11 cellular contexts compared by ENCODE assay signal in genomic region chr1:27545876-27546275, GRCh38. TPM values are rescaled to one million over a fixed set of nuclear protein-coding genes. Genes with fewer than 3 reads are reported as not detected.
A peak's percentile ranks its signal among the peaks of the same experiment; 100 is the strongest.
DNase-seq lines count a peak whose midpoint lies in the region; ATAC-seq, FAIRE-seq and TF ChIP-seq lines count a peak whose summit lies in the region.
"Had no signal": no experiment of that assay in that cellular context is flagged by ENCODE, and none has a peak within 500 bp of the region (broad histone marks: within the 10 kb centered on the region; RNA-seq: fewer than 3 reads in every experiment).

No MANE protein-coding gene starts in this region.

- POLR2A ChIA-PET in HepG2 (lab: Yijun Ruan, JAX), result interaction anchor here (0.8 to 1.1 kb wide), 2 partner anchors 9 to 22 kb away, joined by 3 read pairs; no protein-coding TSS in a partner anchor

- 22 to 47% (median 29%) methylated on average over 6 of the region's 6 CpGs for WGBS in psoas muscle, 3 donors
- 59% methylated on average over 6 of the region's 6 CpGs for WGBS in urinary bladder
- WGBS in HepG2 (ENCODE audit: low lambda C conversion rate), result 92% methylated on average over 6 of the region's 6 CpGs

- H3K9me3 ChIP-seq in psoas muscle, result no peaks in the 10 kb centered on the region
- H3K9me3 ChIP-seq in HepG2 (ENCODE audit: low read length), result no peaks in the 10 kb centered on the region
- H3K9me3 ChIP-seq: Caco-2 had no signal

- in situ Hi-C loops in HepG2 (cut with HindIII; ENCODE audit: extremely low pct_ligation_motif_present, low pct_unique_long_range_greater_than_20kb), result no loop called here

- BruUV-seq in HepG2 (replicated peaks; lab: Mats Ljungman, UMichigan), result no TSS peak

- H3K4me1 ChIP-seq in psoas muscle (peaks cover 64% of the 10 kb centered on the region), urinary bladder (ENCODE audit: insufficient read depth) (no peaks in the 10 kb centered on the region), HepG2 (ENCODE audit: insufficient read depth, low read length) (peaks cover 44% of the 10 kb centered on the region)

- H4K20me1 ChIP-seq in HepG2 (ENCODE audit: insufficient read depth, low read length), result no peaks in the 10 kb centered on the region

- DNase-seq in Right ventricle myocardium inferior (ENCODE audit: missing footprints) (peak; percentile 39), Right ventricle myocardium superior (no peak), glomerular visceral epithelial cell (ENCODE audit: extremely low spot score) (peak; percentile 54), psoas muscle (no peak), HepG2 (ENCODE audit: low spot score) (no peak)
- DNase-seq in stimulated activated CD4-positive, alpha-beta T cell treated with anti-CD3 and anti-CD28 coated beads, Interleukin-12 subunit alpha, Interleukin-12 subunit beta, amount 100 ng/mL, for 4 hours, result no peak
- DNase-seq: activated CD4-positive, alpha-beta T cell treated with anti-CD3 and anti-CD28 coated beads, Interleukin-2, amount 10 ng/mL, durations not matched to agents 7 days and 5 days; Caco-2 had no signal

- peak overlapping the region; percentile 95 for H3K27ac ChIP-seq in psoas muscle
- H3K27ac ChIP-seq in urinary bladder (ENCODE audit: low read depth), result peak overlapping the region; percentile 54
- H3K27ac ChIP-seq in HepG2 (ENCODE audit: extremely low read length, insufficient read depth, low read length), result no peak overlapping the region

- TF ChIP-seq CTCF in psoas muscle (IDR thresholded peaks at IDR 0.05) (no peak), HepG2 (CRISPR knock-in tag; IDR thresholded peaks at IDR 0.05) (no peak)

- H3K36me3 ChIP-seq in psoas muscle (ENCODE audit: insufficient read depth in 1 of 2, low read depth in 1 of 2) (peaks cover 0 to 56% of the 10 kb centered on the region in 2 donors), urinary bladder (ENCODE audit: insufficient read depth) (no peaks in the 10 kb centered on the region), HepG2 (replicated peaks in 1 of 2; ENCODE audit: control insufficient read depth in 1 of 2, insufficient read depth in 2 of 2, low read length in 2 of 2) (peaks cover 4% of the 10 kb centered on the region in 2 experiments; a peak in 4 of 5 replicates)

- TF ChIP-seq RAD21 in HepG2 (CRISPR knock-in tag; IDR thresholded peaks at IDR 0.05), result no peak

- no peaks in the 10 kb centered on the region for H3K27me3 ChIP-seq in psoas muscle (ENCODE audit: insufficient read depth in 3 of 3, low read length in 2 of 3)
- no peaks in the 10 kb centered on the region for H3K27me3 ChIP-seq in HepG2 (ENCODE audit: control insufficient read depth in 1 of 2, insufficient read depth in 2 of 2, low read length in 2 of 2)

- H3K4me2 ChIP-seq in HepG2 (ENCODE audit: low read depth, low read length), result no peak overlapping the region

- peaks cover 8% of the 10 kb centered on the region for H3K79me2 ChIP-seq in HepG2 (ENCODE audit: insufficient read depth, low read length)

- CTCF ChIA-PET in HepG2 (lab: Yijun Ruan, JAX; ENCODE audit: low intra/inter-chr PET ratio, low total read pairs), result no interaction called here

- H2AFZ ChIP-seq in HepG2 (ENCODE audit: low read length), result no peak overlapping the region

- TF ChIP-seq EP300 in HepG2 (IDR thresholded peaks at IDR 0.05; ENCODE audit: low read depth in 2 of 2, low read length in 2 of 2) (no peak), HepG2 (CRISPR knock-in tag; IDR thresholded peaks at IDR 0.05; ENCODE audit: borderline replicate concordance) (no peak)

- no peak for ATAC-seq in Right ventricle myocardium inferior
- no peak for ATAC-seq in Right ventricle myocardium superior (ENCODE audit: poor library complexity)
- no peak for ATAC-seq in psoas muscle
- no peak for ATAC-seq in GM19467 (IDR thresholded peaks at IDR 0.05; ENCODE audit: unreplicated experiment)
- ATAC-seq in HepG2, result no peak

- TF ChIP-seq POLR2A in HepG2 (IDR thresholded peaks at IDR 0.05; ENCODE audit: insufficient read depth in 1 of 2, low read depth in 2 of 2, low read length in 2 of 2), result no peak

- peak overlapping the region; percentile 18 for H3K4me3 ChIP-seq in psoas muscle
- no peak overlapping the region for H3K4me3 ChIP-seq in urinary bladder (ENCODE audit: low read depth, low read length)
- H3K4me3 ChIP-seq in HepG2 (replicated peaks in 1 of 3; ENCODE audit: insufficient read depth in 1 of 3, low read depth in 2 of 3, low read length in 3 of 3), result no peak overlapping the region

- FAIRE-seq in HepG2 (lab: Jason Lieb, UNC), result no peak
- FAIRE-seq: A204.1 had no signal

- intact Hi-C loops in Right ventricle myocardium inferior (cut with DNase I), result no loop called here
- intact Hi-C loops in Right ventricle myocardium superior (cut with DNase I), result no loop called here
- intact Hi-C loops in psoas muscle (cut with DNase I), result no loop called here
- intact Hi-C loops in HepG2 (cut with micrococcal nuclease; ENCODE audit: unreplicated experiment), result no loop called here

- H3K9ac ChIP-seq in HepG2 (ENCODE audit: insufficient read depth, low read depth, low read length), result no peak overlapping the region

TF ChIP-seq in HepG2, 621 proteins besides CTCF, POLR2A, EP300 and RAD21 (continues in another document):
- no peak for TF ChIP-seq NCOR1 (IDR thresholded peaks at IDR 0.05; ENCODE audit: borderline replicate concordance, low read length)
- TF ChIP-seq FOXA1 (IDR thresholded peaks at IDR 0.05), result no peak
- TF ChIP-seq FOXA1 (CRISPR knock-in tag; IDR thresholded peaks at IDR 0.05), result no peak
- TF ChIP-seq NR2F2 (IDR thresholded peaks at IDR 0.05; ENCODE audit: borderline replicate concordance, low read depth), result no peak
- TF ChIP-seq CEBPB (IDR thresholded peaks at IDR 0.05; ENCODE audit: borderline replicate concordance, low read depth, low read length), result no peak
- no peak for TF ChIP-seq ZNF614 (CRISPR knock-in tag; IDR thresholded peaks at IDR 0.05; ENCODE audit: borderline replicate concordance)
- TF ChIP-seq RARA (CRISPR knock-in tag; IDR thresholded peaks at IDR 0.05), result no peak
- no peak for TF ChIP-seq ZFP36 (IDR thresholded peaks at IDR 0.05; ENCODE audit: borderline replicate concordance, low read depth, low read length, partially characterized antibody)

RNA-seq across cellular contexts. Expression of gene WASF2, which starts 55.9 kb away (rescaled TPM):
- 57.3 TPM for total RNA-seq in Right ventricle myocardium inferior
- total RNA-seq in Right ventricle myocardium superior, result 49.3 TPM
- 10 to 100 TPM; 29.4 to 40.6 (median 35.9) TPM for total RNA-seq in psoas muscle
- polyA plus RNA-seq in psoas muscle, result 10 to 100 TPM in 2 of 3 donors, 1 to 10 TPM in 1; 7.9 to 14.2 (median 11.3) TPM
- 40.7 TPM for total RNA-seq in urinary bladder
- 83.6 TPM for polyA plus RNA-seq in urinary bladder
- 10.4 and 16.9 TPM in 2 replicates for total RNA-seq in HepG2 (2016; rRNA removed; fragmentation: Illumina TruSeq; extraction: Trizol)
- total RNA-seq in HepG2 (2016; cell fraction: cytosol; rRNA removed; fragmentation: Illumina TruSeq; extraction: Trizol; ENCODE audit: low read depth), result 3.7 and 4.4 TPM in 2 replicates
- total RNA-seq in HepG2 (2016; cell fraction: insoluble cytoplasmic fraction; rRNA removed; fragmentation: Illumina TruSeq; extraction: Trizol), result 10.6 and 15.8 TPM in 2 replicates
- total RNA-seq in HepG2 (2016; cell fraction: membrane; rRNA removed; fragmentation: Illumina TruSeq; extraction: Trizol), result 17.2 and 17.7 TPM in 2 replicates
- total RNA-seq in HepG2 (2016; cell fraction: nucleus; rRNA removed; fragmentation: Illumina TruSeq; extraction: Trizol), result 13.0 and 13.9 TPM in 2 replicates
- polyA plus RNA-seq in HepG2 (2011; rRNA removed), result 26.4 and 27.7 TPM in 2 replicates
- polyA plus RNA-seq in HepG2 (2011; cell fraction: cytosol; rRNA removed), result 16.3 and 16.7 TPM in 2 replicates
- 25.0 and 25.9 TPM in 2 replicates for polyA plus RNA-seq in HepG2 (2011; cell fraction: nucleus; rRNA removed)
- 29.4 and 35.1 TPM in 2 replicates for polyA plus RNA-seq in HepG2 (2012)
- polyA plus RNA-seq in HepG2 (2016; cell fraction: cytosol; fragmentation: Illumina TruSeq; extraction: Trizol; ENCODE audit: low read depth), result 2.7 and 3.1 TPM in 2 replicates
- polyA plus RNA-seq in HepG2 (2016; cell fraction: insoluble cytoplasmic fraction; fragmentation: Illumina TruSeq; extraction: Trizol; ENCODE audit: low read depth), result 21.4 and 26.0 TPM in 2 replicates
- 12.8 and 13.7 TPM in 2 replicates for polyA plus RNA-seq in HepG2 (2016; cell fraction: membrane; fragmentation: Illumina TruSeq; extraction: Trizol; ENCODE audit: low read depth)
- polyA plus RNA-seq in HepG2 (2016; cell fraction: nucleus; fragmentation: Illumina TruSeq; extraction: Trizol; ENCODE audit: insufficient read depth, low read depth), result 23.0 and 25.5 TPM in 2 replicates
- polyA minus RNA-seq in HepG2 (2011; rRNA and poly(A)+ RNA removed; ENCODE audit: low replicate concordance), result 45.6 and 56.9 TPM in 2 replicates
- polyA minus RNA-seq in HepG2 (2011; cell fraction: cytosol; rRNA and poly(A)+ RNA removed), result 22.2 and 26.7 TPM in 2 replicates
- polyA minus RNA-seq in HepG2 (2011; cell fraction: nucleus; rRNA and poly(A)+ RNA removed), result 22.0 and 23.7 TPM in 2 replicates

RNA-seq across cellular contexts. Expression of gene AHDC1, which starts 58.1 kb away (rescaled TPM):
- 51.2 TPM for total RNA-seq in Right ventricle myocardium inferior
- 47.4 TPM for total RNA-seq in Right ventricle myocardium superior
- 10 to 100 TPM; 35.9 to 65.2 (median 59.0) TPM for total RNA-seq in psoas muscle
- polyA plus RNA-seq in psoas muscle, result 10 to 100 TPM in 1 of 3 donors, 1 to 10 TPM in 2; 6.4 to 19.8 (median 9.7) TPM
- total RNA-seq in urinary bladder, result 19.0 TPM
- polyA plus RNA-seq in urinary bladder, result 44.8 TPM
- total RNA-seq in HepG2 (2016; rRNA removed; fragmentation: Illumina TruSeq; extraction: Trizol), result 2.6 and 2.7 TPM in 2 replicates
- total RNA-seq in HepG2 (2016; cell fraction: cytosol; rRNA removed; fragmentation: Illumina TruSeq; extraction: Trizol; ENCODE audit: low read depth), result 1.9 and 2.6 TPM in 2 replicates
- total RNA-seq in HepG2 (2016; cell fraction: insoluble cytoplasmic fraction; rRNA removed; fragmentation: Illumina TruSeq; extraction: Trizol), result 3.1 and 3.5 TPM in 2 replicates
- total RNA-seq in HepG2 (2016; cell fraction: membrane; rRNA removed; fragmentation: Illumina TruSeq; extraction: Trizol), result 1.6 and 2.4 TPM in 2 replicates
- total RNA-seq in HepG2 (2016; cell fraction: nucleus; rRNA removed; fragmentation: Illumina TruSeq; extraction: Trizol), result 3.0 and 6.6 TPM in 2 replicates
- polyA plus RNA-seq in HepG2 (2011; rRNA removed), result 1.0 and 1.2 TPM in 2 replicates
- 0.52 and 0.72 TPM in 2 replicates for polyA plus RNA-seq in HepG2 (2011; cell fraction: cytosol; rRNA removed)
- polyA plus RNA-seq in HepG2 (2011; cell fraction: nucleus; rRNA removed), result 7.0 and 8.3 TPM in 2 replicates
- 4.7 and 7.3 TPM in 2 replicates for polyA plus RNA-seq in HepG2 (2012)
- 0.24 and 0.35 TPM in 2 replicates for polyA plus RNA-seq in HepG2 (2016; cell fraction: cytosol; fragmentation: Illumina TruSeq; extraction: Trizol; ENCODE audit: low read depth)
- 3.9 and 4.0 TPM in 2 replicates for polyA plus RNA-seq in HepG2 (2016; cell fraction: insoluble cytoplasmic fraction; fragmentation: Illumina TruSeq; extraction: Trizol; ENCODE audit: low read depth)
- polyA plus RNA-seq in HepG2 (2016; cell fraction: membrane; fragmentation: Illumina TruSeq; extraction: Trizol; ENCODE audit: low read depth), result 0.32 and 0.57 TPM in 2 replicates
- polyA plus RNA-seq in HepG2 (2016; cell fraction: nucleus; fragmentation: Illumina TruSeq; extraction: Trizol; ENCODE audit: insufficient read depth, low read depth), result 12.2 and 16.8 TPM in 2 replicates
- polyA minus RNA-seq in HepG2 (2011; rRNA and poly(A)+ RNA removed; ENCODE audit: low replicate concordance), result 3.1 and 6.5 TPM in 2 replicates
- 3.1 and 3.7 TPM in 2 replicates for polyA minus RNA-seq in HepG2 (2011; cell fraction: cytosol; rRNA and poly(A)+ RNA removed)
- 5.1 and 5.3 TPM in 2 replicates for polyA minus RNA-seq in HepG2 (2011; cell fraction: nucleus; rRNA and poly(A)+ RNA removed)

Comparison
In these comparisons a context has a peak if more than half of its experiments do, and no peak if none do; other contexts are left out.
1. DNase-seq: peak in Right ventricle myocardium inferior (single experiment) and glomerular visceral epithelial cell (single experiment); none in Right ventricle myocardium superior (single experiment), psoas muscle (0 of 2), HepG2 (single experiment) and stimulated activated CD4-positive, alpha-beta T cell treated with anti-CD3 and anti-CD28 coated beads, Interleukin-12 subunit alpha, Interleukin-12 subunit beta, amount 100 ng/mL, for 4 hours (single experiment).